7 cellular contexts compared by ENCODE assay signal in the genomic region with DNA sequence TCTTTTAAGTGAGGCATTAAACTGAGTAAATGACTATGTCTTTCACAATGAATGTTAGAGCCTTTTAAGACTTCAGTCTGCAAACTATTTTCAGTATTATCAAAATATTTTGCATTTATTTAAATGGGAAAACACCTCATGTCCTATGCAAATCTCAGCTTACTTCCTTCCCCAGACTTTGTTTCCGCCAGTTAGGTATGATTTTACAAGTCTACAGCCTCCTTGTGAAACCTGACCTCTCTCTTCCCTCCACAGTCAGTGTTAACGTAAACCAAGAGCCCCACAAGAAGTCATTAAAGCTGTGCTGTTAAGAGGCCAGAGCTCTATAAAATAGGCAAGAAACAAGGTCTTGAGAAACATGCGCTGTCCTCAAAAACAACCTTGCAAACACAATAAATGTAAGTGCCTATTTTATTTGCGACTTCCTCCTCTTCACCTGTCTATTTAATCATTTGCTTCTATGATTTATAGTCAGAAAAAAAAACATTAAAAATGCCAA. TPM values are rescaled to one million over a fixed set of nuclear protein-coding genes. Genes with fewer than 3 reads are reported as not detected.
DNase-seq lines count a peak whose midpoint lies in the region; ATAC-seq, FAIRE-seq and TF ChIP-seq lines count a peak whose summit lies in the region.

No MANE protein-coding gene starts in this region.

- H3F3A ChIP-seq in PC-3 (ENCODE audit: low read length, unreplicated experiment): no peaks in the 10 kb centered on the region

- H3K4me1 ChIP-seq in PC-3 (ENCODE audit: insufficient read depth, low read length): peaks cover 11% of the 10 kb centered on the region
- no peaks in the 10 kb centered on the region for H3K4me1 ChIP-seq in prostate gland (replicated peaks)
- H3K4me1 ChIP-seq in Karpas-422 (ENCODE audit: low read length): 0 out of 2 replicates have a peak, but pooled peaks cover 4% of the 10 kb centered on the region

- H3K36me3 ChIP-seq in PC-3 (ENCODE audit: low read depth, low read length) (no peaks in the 10 kb centered on the region), prostate gland (no peaks in the 10 kb centered on the region), WERI-Rb-1 (no peaks in the 10 kb centered on the region), Karpas-422 (ENCODE audit: insufficient read depth, low read length) (no peaks in the 10 kb centered on the region)

- H3K4me2 ChIP-seq in PC-3 (ENCODE audit: low read length) (0 out of 2 replicates have a peak overlapping the region, but pooled peaks have one; percentile 15), Karpas-422 (ENCODE audit: low read depth, low read length, poor library complexity, severe bottlenecking) (no peak overlapping the region)

- H4K20me1 ChIP-seq in PC-3 (ENCODE audit: low read length): no peaks in the 10 kb centered on the region
- H4K20me1 ChIP-seq in Karpas-422 (ENCODE audit: insufficient read depth, low read depth, low read length): no peaks in the 10 kb centered on the region

- peak; percentile 81 for ATAC-seq in HG02970 (IDR thresholded peaks at IDR 0.05; ENCODE audit: low FRiP score, unreplicated experiment)
- peak; percentile 94 for ATAC-seq in PC-3

- 20% methylated on average over 4 of the region's 4 CpGs for WGBS in prostate gland

- H2AFZ ChIP-seq in PC-3 (ENCODE audit: low read length) (no peak overlapping the region), Karpas-422 (ENCODE audit: low read length) (no peak overlapping the region)

- H3K4me3 ChIP-seq in PC-3 (ENCODE audit: low read length) (no peak overlapping the region), prostate gland (no peak overlapping the region), WERI-Rb-1 (ENCODE audit: low read depth, low read length) (no peak overlapping the region), Karpas-422 (ENCODE audit: low read length) (no peak overlapping the region)

- CTCF ChIA-PET in PC-3 (lab: Charles Lee): no interaction called here

- intact Hi-C loops in PC-3 (cut with micrococcal nuclease) (loop anchor here (2.0 to 10.0 kb wide), 2 partner anchors 40 to 60 kb away; no protein-coding TSS in a partner anchor), prostate gland (cut with DNase I) (no loop called here)

- TF ChIP-seq CTCF in PC-3 (conservative IDR thresholded peaks at IDR 0.05; ENCODE audit: low read depth, low read length) (no peak), prostate gland (IDR thresholded peaks at IDR 0.05) (no peak), WERI-Rb-1 (IDR thresholded peaks at IDR 0.05; ENCODE audit: low read depth, low read length) (no peak)

- H3K27ac ChIP-seq in PC-3 (ENCODE audit: low read length) (peak overlapping the region; percentile 23; the same call in 1 of the 2 replicates), prostate gland (no peak overlapping the region), WERI-Rb-1 (no peak overlapping the region), Karpas-422 (ENCODE audit: low read length) (no peak overlapping the region)

- H3K27me3 ChIP-seq in PC-3 (ENCODE audit: low read length): peaks cover 3% of the 10 kb centered on the region; the same call in 1 of the 2 replicates
- H3K27me3 ChIP-seq in prostate gland (replicated peaks; ENCODE audit: insufficient read depth): no peaks in the 10 kb centered on the region
- no peaks in the 10 kb centered on the region for H3K27me3 ChIP-seq in WERI-Rb-1 (ENCODE audit: insufficient read depth, low read depth, severe bottlenecking)
- H3K27me3 ChIP-seq in Karpas-422 (ENCODE audit: low read length): no peaks in the 10 kb centered on the region

- H3K9me2 ChIP-seq in PC-3 (replicated peaks; ENCODE audit: low read length): no peaks in the 10 kb centered on the region
- H3K9me2 ChIP-seq in Karpas-422 (replicated peaks; ENCODE audit: insufficient read depth, low read length): no peaks in the 10 kb centered on the region

- no peak for FAIRE-seq in GM19239 (lab: Jason Lieb, UNC)

- DNase-seq in GM19239 (ENCODE audit: insufficient read length, low spot score) (peak; percentile 9), PC-3 (peak; percentile 57), prostate gland (ENCODE audit: low spot score) (peak; percentile 4), WERI-Rb-1 (no peak), amygdala (lab: John Stamatoyannopoulos, UW) (no peak), Karpas-422 (no peak)

- H3K79me2 ChIP-seq in PC-3 (ENCODE audit: low read length) (no peaks in the 10 kb centered on the region), Karpas-422 (ENCODE audit: low read length) (no peaks in the 10 kb centered on the region)

- H3K9ac ChIP-seq in PC-3 (ENCODE audit: low read length) (no peak overlapping the region), Karpas-422 (ENCODE audit: low read length) (no peak overlapping the region)

- no peak for TF ChIP-seq POLR2A in prostate gland (IDR thresholded peaks at IDR 0.05)

- BruUV-seq in PC-3 (replicated peaks; lab: Mats Ljungman, UMichigan): no TSS peak

- H3K9me3 ChIP-seq in PC-3 (ENCODE audit: low read length) (no peaks in the 10 kb centered on the region), prostate gland (no peaks in the 10 kb centered on the region), WERI-Rb-1 (ENCODE audit: severe bottlenecking) (no peaks in the 10 kb centered on the region), Karpas-422 (ENCODE audit: low read length) (no peaks in the 10 kb centered on the region)

- POLR2A ChIA-PET in PC-3 (lab: Charles Lee; ENCODE audit: unreplicated experiment): no interaction called here

RNA-seq across cellular contexts. Expression of a gene that starts 48.3 kb away (rescaled TPM):
- total RNA-seq in PC-3 (2014; rRNA removed) (1.4 and 5.2 TPM in 2 replicates), prostate gland (1 to 10 TPM; 6.1 to 9.4 TPM)
- total RNA-seq in Karpas-422 (2014; rRNA removed; shearing (Covaris generic); ENCODE audit: low replicate concordance): not detected in 2 replicates

Comparison
In these comparisons a context has a peak if more than half of its experiments do, and no peak if none do; other contexts are left out.
1. DNase-seq: peak in GM19239 (single experiment), PC-3 (single experiment) and prostate gland (single experiment); none in WERI-Rb-1 (single experiment), amygdala (0 of 56) and Karpas-422 (single experiment).